In genomic region chr9:106800691-106801090, GRCh38 we compare ENCODE assay signal across 19 cellular contexts.
"Had no signal": no experiment of that assay in that cellular context is flagged by ENCODE, and none has a peak within 500 bp of the region (broad histone marks: within the 10 kb centered on the region; RNA-seq: fewer than 3 reads in every experiment).

No MANE protein-coding gene starts in this region.

- DNase-seq: activated CD4-positive, alpha-beta T cell treated with anti-CD3 and anti-CD28 coated beads, Interleukin-2, amount 10 ng/mL, durations not matched to agents 7 days and 5 days; activated naive CD4-positive, alpha-beta T cell treated with anti-CD3 and anti-CD28 coated beads, Interleukin-2, amount 50 U/mL, for 16 hours; activated T-cell treated with anti-CD3 and anti-CD28 coated beads for 4 hours; amygdala; colonic mucosa; effector CD8-positive, alpha-beta T cell; left cardiac atrium; mucosa of descending colon; naive thymus-derived CD8-positive, alpha-beta T cell; posterior cingulate gyrus; stimulated activated CD4-positive, alpha-beta T cell treated with anti-CD3 and anti-CD28 coated beads, Interleukin-2, amount 100 ng/mL, for 24 hours; stimulated activated naive B cell treated with anti-CD40 and anti-IgM and Interleukin-4, amounts not matched to agents 10 μg/mL and 1 μg/mL and 100 μg/mL, for 72 hours; substantia nigra; T-helper 17 cell had no signal

- H3K9me3 ChIP-seq: colonic mucosa, mucosa of descending colon, neutrophil, right atrium auricular region had no signal

- H3K27me3 ChIP-seq: cardiac muscle cell, colonic mucosa, neutrophil, right atrium auricular region had no signal

- H3K27ac ChIP-seq: cardiac muscle cell, colonic mucosa, neutrophil, right atrium auricular region had no signal

- ATAC-seq: left cardiac atrium; mucosa of descending colon; naive thymus-derived CD8-positive, alpha-beta T cell; SK-N-SH treated with all-trans-retinoic acid at 6 μM for 48 hours; stimulated activated naive B cell treated with anti-CD40 and anti-IgM and Interleukin-4, amounts not matched to agents 10 μg/mL and 1 μg/mL and 100 μg/mL, for 72 hours; T-helper 17 cell; WTC11 had no signal

- H3K36me3 ChIP-seq: cardiac muscle cell, colonic mucosa, neutrophil, right atrium auricular region had no signal

- H3K4me1 ChIP-seq: colonic mucosa had no signal

- H3K4me3 ChIP-seq: cardiac muscle cell, colonic mucosa, mucosa of descending colon, right atrium auricular region had no signal
